9 cellular contexts compared by ENCODE assay signal in genomic region chr5:94969174-94969573, GRCh38.
A peak's percentile ranks its signal among the peaks of the same experiment; 100 is the strongest.
DNase-seq lines count a peak whose midpoint lies in the region; ATAC-seq, FAIRE-seq and TF ChIP-seq lines count a peak whose summit lies in the region.
"Had no signal": no experiment of that assay in that cellular context is flagged by ENCODE, and none has a peak within 500 bp of the region (broad histone marks: within the 10 kb centered on the region; RNA-seq: fewer than 3 reads in every experiment).

No MANE protein-coding gene starts in this region.

- intact Hi-C loops in posterior cingulate gyrus (cut with DNase I): loop anchor here (2.0 to 5.0 kb wide), 2 partner anchors 270 to 293 kb away; no protein-coding TSS in a partner anchor

- no peaks in the 10 kb centered on the region for H3K9me3 ChIP-seq in GM23248 (ENCODE audit: low read depth)

- no peaks in the 10 kb centered on the region for H3K36me3 ChIP-seq in GM23248 (ENCODE audit: low read depth)

- peak; percentile 53 for TF ChIP-seq CTCF in D721Med (IDR thresholded peaks at IDR 0.05; ENCODE audit: insufficient read depth, missing control alignments)
- TF ChIP-seq CTCF in fibroblast of the aortic adventitia (IDR thresholded peaks at IDR 0.05; ENCODE audit: insufficient read depth, low read length): peak; percentile 32

- in situ Hi-C loops in GM23248 (cut with MboI): loop anchor here (10.0 kb wide), 1 partner anchor 276 kb away; no protein-coding TSS in a partner anchor

- TF ChIP-seq POLR2A in GM12891 (IDR thresholded peaks at IDR 0.05; ENCODE audit: low read depth, low read length): no peak

- H4K20me1 ChIP-seq in GM23248 (ENCODE audit: insufficient read depth): no peaks in the 10 kb centered on the region

- no peak for DNase-seq in D721Med (ENCODE audit: insufficient read length, low spot score)
- peak; percentile 36 for DNase-seq in GM23248
- peak; percentile 19 for DNase-seq in NCI-H748 treated with DMSO at 0.1 percent for 48 hours (lab: John Stamatoyannopoulos, UW)
- DNase-seq in fibroblast of the aortic adventitia (ENCODE audit: low read depth): peak; percentile 54
- DNase-seq in urothelium cell line (ENCODE audit: low spot score): no peak
- no peak for DNase-seq in posterior cingulate gyrus
- DNase-seq in GM12891 (ENCODE audit: insufficient read length, low spot score): no peak
- DNase-seq: Right ventricle myocardium superior had no signal

- WGBS in GM23248 (ENCODE audit: low coverage in 1 of 2, low lambda C conversion rate in 2 of 2, missing lambda C conversion rate in 2 of 2), 2 experiments: 34 to 41% methylated on average over 3 of the region's 3 CpGs

- H3K27me3 ChIP-seq in GM23248 (replicated peaks; ENCODE audit: insufficient read depth): peaks cover 6% of the 10 kb centered on the region; the same call in 1 of the 2 replicates

- no peaks in the 10 kb centered on the region for H3K4me1 ChIP-seq in GM23248 (ENCODE audit: insufficient read depth)

- H3K27ac ChIP-seq in GM23248: no peak overlapping the region

- H3K79me2 ChIP-seq in GM23248 (ENCODE audit: insufficient read depth): no peaks in the 10 kb centered on the region

- ATAC-seq in HG03520 (IDR thresholded peaks at IDR 0.05; ENCODE audit: unreplicated experiment): no peak

- H3K4me3 ChIP-seq in GM23248: no peak overlapping the region
- H3K4me3 ChIP-seq in fibroblast of the aortic adventitia (ENCODE audit: low read depth, low read length): no peak overlapping the region

- no peak overlapping the region for H2AFZ ChIP-seq in GM23248

- H3F3A ChIP-seq in GM23248 (ENCODE audit: insufficient read depth): no peaks in the 10 kb centered on the region

- H3K9ac ChIP-seq in GM23248: no peak overlapping the region

- H3K9me2 ChIP-seq in GM23248 (ENCODE audit: insufficient read depth): no peaks in the 10 kb centered on the region

- no peak for FAIRE-seq in D721Med (lab: Jason Lieb, UNC)
- no peak for FAIRE-seq in urothelium cell line (lab: Jason Lieb, UNC)
- no peak for FAIRE-seq in GM12891 (lab: Jason Lieb, UNC)

- no peak overlapping the region for H3K4me2 ChIP-seq in GM23248 (ENCODE audit: unreplicated experiment)

TF ChIP-seq in GM12891, 5 proteins besides CTCF, POLR2A, EP300 and RAD21:
- TF ChIP-seq POLR2AphosphoS5 (IDR thresholded peaks at IDR 0.05; ENCODE audit: low read depth, low read length): no peak
- TF ChIP-seq POU2F2 (IDR thresholded peaks at IDR 0.05; ENCODE audit: low read depth, low read length): no peak
- TF ChIP-seq TAF1 (IDR thresholded peaks at IDR 0.05; ENCODE audit: low read depth, low read length): no peak
- TF ChIP-seq PAX5 (IDR thresholded peaks at IDR 0.05; ENCODE audit: insufficient read depth, low read length, severe bottlenecking): no peak
- no peak for TF ChIP-seq SPI1 (IDR thresholded peaks at IDR 0.05; ENCODE audit: low read depth, low read length)

Comparison
In these comparisons a context has a peak if more than half of its experiments do, and no peak if none do; other contexts are left out.
1. DNase-seq: peak in GM23248 (single experiment), NCI-H748 treated with DMSO at 0.1 percent for 48 hours (single experiment) and fibroblast of the aortic adventitia (single experiment); none in D721Med (single experiment), urothelium cell line (single experiment), posterior cingulate gyrus (0 of 10) and GM12891 (single experiment).